Comparison of ENCODE assay signal across 22 cellular contexts in the genomic region with DNA sequence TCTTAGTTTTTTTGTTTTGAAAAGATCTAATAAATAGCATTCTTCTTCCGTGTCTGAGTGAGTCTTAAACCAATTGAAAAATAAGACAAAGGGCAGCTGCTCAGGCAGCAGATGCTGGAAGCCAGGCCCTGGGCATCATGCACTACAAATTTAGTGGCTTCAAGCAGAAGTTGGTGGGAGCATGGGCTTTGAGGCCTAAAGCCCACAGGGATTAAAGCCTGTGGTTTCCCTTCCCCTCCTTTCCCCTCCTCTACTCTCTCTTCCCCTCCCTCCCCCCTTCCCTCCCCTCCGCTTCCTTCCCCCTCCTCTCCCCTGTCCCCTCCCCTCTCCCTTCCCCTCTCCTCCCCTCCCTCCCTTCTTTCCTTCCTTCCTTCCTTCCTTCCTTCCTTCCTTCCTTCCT. TPM values are rescaled to one million over a fixed set of nuclear protein-coding genes. Genes with fewer than 3 reads are reported as not detected.
DNase-seq lines count a peak whose midpoint lies in the region; ATAC-seq and TF ChIP-seq lines count a peak whose summit lies in the region.
"Had no signal": no experiment of that assay in that cellular context is flagged by ENCODE, and none has a peak within 500 bp of the region (broad histone marks: within the 10 kb centered on the region; RNA-seq: fewer than 3 reads in every experiment).

No MANE protein-coding gene starts in this region.

- peaks cover 41% of the 10 kb centered on the region for H3K4me1 ChIP-seq in OCI-LY3 (ENCODE audit: low read length)
- H3K4me1 ChIP-seq: BE2C had no signal

- H3K4me2 ChIP-seq in OCI-LY3 (ENCODE audit: low read length) = peak overlapping the region; percentile 33

- H2AFZ ChIP-seq in OCI-LY3 (ENCODE audit: low read depth, low read length) = no peak overlapping the region

- H3K27me3 Mint-ChIP-seq in memory B cell = peaks cover 3% of the 10 kb centered on the region
- H3K27me3 Mint-ChIP-seq in activated CD4-positive, alpha-beta T cell treated with anti-CD3 and anti-CD28 coated beads, Interleukin-2, amount 10 ng/mL, durations not matched to agents 24 days and 14 days = peaks cover 11% of the 10 kb centered on the region
- H3K27me3 Mint-ChIP-seq: IgD-negative memory B cell had no signal

- H4K20me1 ChIP-seq in OCI-LY3 (ENCODE audit: insufficient read depth, low read length) = no peaks in the 10 kb centered on the region

- H3K9ac ChIP-seq in OCI-LY3 (ENCODE audit: low read length) = no peak overlapping the region

- no peak for TF ChIP-seq CTCF in OCI-LY3 (IDR thresholded peaks at IDR 0.05; ENCODE audit: low read depth, low read length)

- H3K36me3 ChIP-seq in OCI-LY3 (replicated peaks; ENCODE audit: low read depth, low read length) = no peaks in the 10 kb centered on the region
- H3K36me3 ChIP-seq: BE2C had no signal

- no peaks in the 10 kb centered on the region for H3K27me3 ChIP-seq in OCI-LY3 (ENCODE audit: low read depth, low read length)
- H3K27me3 ChIP-seq: BE2C had no signal

- H3K9me3 ChIP-seq in OCI-LY3 (ENCODE audit: insufficient read depth, low read length) = no peaks in the 10 kb centered on the region
- H3K9me3 ChIP-seq: BE2C had no signal

- no peak for ATAC-seq in memory B cell (ENCODE audit: low read depth)
- no peak for ATAC-seq in GM18498 (IDR thresholded peaks at IDR 0.05; ENCODE audit: unreplicated experiment)
- ATAC-seq: HCT116, PC-3, SK-N-SH treated with all-trans-retinoic acid at 6 μM for 48 hours had no signal

- H3K9me3 Mint-ChIP-seq in memory B cell = peaks cover 2% of the 10 kb centered on the region
- H3K9me3 Mint-ChIP-seq in activated CD4-positive, alpha-beta T cell treated with anti-CD3 and anti-CD28 coated beads, Interleukin-2, amount 10 ng/mL, durations not matched to agents 24 days and 14 days = peaks cover 2% of the 10 kb centered on the region

- H3K4me1 Mint-ChIP-seq in memory B cell = no peaks in the 10 kb centered on the region
- no peaks in the 10 kb centered on the region for H3K4me1 Mint-ChIP-seq in activated CD4-positive, alpha-beta T cell treated with anti-CD3 and anti-CD28 coated beads, Interleukin-2, amount 10 ng/mL, durations not matched to agents 24 days and 14 days
- H3K4me1 Mint-ChIP-seq: CD4-positive, CD25-positive, alpha-beta regulatory T cell; IgD-negative memory B cell had no signal

- no peak overlapping the region; the same call in 1 of the 2 replicates for H3K27ac ChIP-seq in OCI-LY3 (ENCODE audit: low read length)
- H3K27ac ChIP-seq: 22Rv1, HL-60 had no signal

- no peaks in the 10 kb centered on the region for H3K79me2 ChIP-seq in OCI-LY3 (ENCODE audit: low read length)

- intact Hi-C loops in activated CD4-positive, alpha-beta T cell treated with anti-CD3 and anti-CD28 coated beads, Interleukin-2, amount 10 ng/mL, durations not matched to agents 24 days and 14 days (cut with micrococcal nuclease) = no loop called here

- in situ Hi-C loops in G401 (cut with HindIII; ENCODE audit: low sequenced_read_pairs) = no loop called here

- H3K36me3 Mint-ChIP-seq in memory B cell = no peaks in the 10 kb centered on the region
- no peaks in the 10 kb centered on the region for H3K36me3 Mint-ChIP-seq in activated CD4-positive, alpha-beta T cell treated with anti-CD3 and anti-CD28 coated beads, Interleukin-2, amount 10 ng/mL, durations not matched to agents 24 days and 14 days (ENCODE audit: low read depth)
- H3K36me3 Mint-ChIP-seq: CD4-positive, CD25-positive, alpha-beta regulatory T cell; IgD-negative memory B cell had no signal

- no peak overlapping the region for H3K4me3 Mint-ChIP-seq in memory B cell
- no peak overlapping the region for H3K4me3 Mint-ChIP-seq in activated CD4-positive, alpha-beta T cell treated with anti-CD3 and anti-CD28 coated beads, Interleukin-2, amount 10 ng/mL, durations not matched to agents 24 days and 14 days
- H3K4me3 Mint-ChIP-seq: CD4-positive, CD25-positive, alpha-beta regulatory T cell; IgD-negative memory B cell had no signal

- peak overlapping the region; percentile 81 for H3K27ac Mint-ChIP-seq in memory B cell
- no peak overlapping the region for H3K27ac Mint-ChIP-seq in activated CD4-positive, alpha-beta T cell treated with anti-CD3 and anti-CD28 coated beads, Interleukin-2, amount 10 ng/mL, durations not matched to agents 24 days and 14 days
- H3K27ac Mint-ChIP-seq: CD4-positive, CD25-positive, alpha-beta regulatory T cell; IgD-negative memory B cell had no signal

- no peak overlapping the region for H3K4me3 ChIP-seq in OCI-LY3 (ENCODE audit: low read length)

- DNase-seq in NCI-H82 (lab: John Stamatoyannopoulos, UW) (peak; percentile 22), NCI-H82 treated with DMSO at 0.1 percent for 48 hours (lab: John Stamatoyannopoulos, UW; ENCODE audit: unreplicated experiment) (no peak), memory B cell (ENCODE audit: low spot score in 2 of 2) (no peak), G401 (ENCODE audit: low spot score) (no peak)
- no peak for DNase-seq in activated CD4-positive, alpha-beta T cell treated with anti-CD3 and anti-CD28 coated beads, Interleukin-2, amount 10 ng/mL, durations not matched to agents 24 days and 14 days
- DNase-seq: ACHN; BE2C; CD4-positive, CD25-positive, alpha-beta regulatory T cell; Karpas-422; NCI-H1105; NCI-H1436 treated with DMSO at 0.1 percent for 48 hours; NCI-H1930; NCI-H446; NCI-H524 treated with DMSO at 0.1 percent for 48 hours; PC-3 had no signal

RNA-seq across cellular contexts. Expression of gene KIF4B, which starts 20.1 kb away (rescaled TPM):
- 0.06 and 0.07 TPM in 2 replicates for total RNA-seq in G401 (2014; rRNA removed; shearing (Covaris generic))
- 0.07 TPM in 1 of 2 replicates, not detected in the other for total RNA-seq in activated CD4-positive, alpha-beta T cell treated with anti-CD3 and anti-CD28 coated beads, Interleukin-2, amount 10 ng/mL, durations not matched to agents 24 days and 14 days
- total RNA-seq: CD4-positive, CD25-positive, alpha-beta regulatory T cell; PC-3 had no signal

RNA-seq across cellular contexts. Expression of gene MRPL22, which starts 52.6 kb away (rescaled TPM):
- 43.9 and 46.4 TPM in 2 replicates for total RNA-seq in G401 (2014; rRNA removed; shearing (Covaris generic))
- total RNA-seq in activated CD4-positive, alpha-beta T cell treated with anti-CD3 and anti-CD28 coated beads, Interleukin-2, amount 10 ng/mL, durations not matched to agents 24 days and 14 days = 83.8 and 89.6 TPM in 2 replicates

RNA-seq across cellular contexts. Expression of gene GEMIN5, which starts 55.5 kb away (rescaled TPM):
- 30.5 and 45.0 TPM in 2 replicates for total RNA-seq in G401 (2014; rRNA removed; shearing (Covaris generic))
- total RNA-seq in activated CD4-positive, alpha-beta T cell treated with anti-CD3 and anti-CD28 coated beads, Interleukin-2, amount 10 ng/mL, durations not matched to agents 24 days and 14 days = 44.7 and 47.5 TPM in 2 replicates
